In genomic region chr15:45544266-45545023, GRCh38 we compare ENCODE assay signal across 27 cellular contexts. TPM values are rescaled to one million over a fixed set of nuclear protein-coding genes. Genes with fewer than 3 reads are reported as not detected.
DNase-seq lines count a peak whose midpoint lies in the region; ATAC-seq and TF ChIP-seq lines count a peak whose summit lies in the region.
"Had no signal": no experiment of that assay in that cellular context is flagged by ENCODE, and none has a peak within 500 bp of the region (broad histone marks: within the 10 kb centered on the region; RNA-seq: fewer than 3 reads in every experiment).

No MANE protein-coding gene starts in this region.

- peaks cover 23% of the 10 kb centered on the region for H3F3A ChIP-seq in SU-DHL-6 (ENCODE audit: insufficient read depth)

- H4K20me1 ChIP-seq in SU-DHL-6 (ENCODE audit: low read depth, low read length), result no peaks in the 10 kb centered on the region
- no peaks in the 10 kb centered on the region for H4K20me1 ChIP-seq in hepatocyte (ENCODE audit: insufficient read depth, poor library complexity, severe bottlenecking)

- no peak for DNase-seq in activated gamma-delta T cell treated with Interleukin-2 at 50 U/mL for 16 hours
- DNase-seq in hepatocyte (ENCODE audit: low spot score), result no peak
- DNase-seq: activated CD4-positive, alpha-beta T cell treated with anti-CD3 and anti-CD28 coated beads, Interleukin-2, amount 50 U/mL, for 1 hour; activated CD4-positive, CD25-positive, alpha-beta regulatory T cell; activated T-cell treated with anti-CD3 and anti-CD28 coated beads, Interleukin-2, amount 50 U/mL, for 4 hours; CD4-positive, alpha-beta T cell; colonic mucosa; effector CD4-positive, alpha-beta T cell; H9; immature natural killer cell; IMR-90; left cardiac atrium; naive thymus-derived CD8-positive, alpha-beta T cell; NCI-H146; nucleus accumbens; sigmoid colon; stimulated activated CD4-positive, alpha-beta T cell treated with anti-CD3 and anti-CD28 coated beads, Interleukin-12 subunit alpha, Interleukin-12 subunit beta, amount 100 ng/mL, for 4 hours; stimulated activated CD4-positive, alpha-beta T cell treated with anti-CD3 and anti-CD28 coated beads, Interleukin-2, amount 100 ng/mL, for 48 hours; stomach had no signal

- H3K9me3 ChIP-seq in SU-DHL-6 (ENCODE audit: insufficient read depth, low read length) (no peaks in the 10 kb centered on the region), hepatocyte (ENCODE audit: low read depth) (no peaks in the 10 kb centered on the region)
- H3K9me3 ChIP-seq: colonic mucosa, sigmoid colon, stomach, vagina had no signal

- no peaks in the 10 kb centered on the region for H3K9me2 ChIP-seq in SU-DHL-6 (replicated peaks; ENCODE audit: insufficient read depth, low read length)
- no peaks in the 10 kb centered on the region for H3K9me2 ChIP-seq in hepatocyte (replicated peaks; ENCODE audit: insufficient read depth)

- peak overlapping the region; percentile 81 for H3K4me2 ChIP-seq in SU-DHL-6 (ENCODE audit: low read depth, low read length, poor library complexity, severe bottlenecking)
- H3K4me2 ChIP-seq in hepatocyte, result no peak overlapping the region

- ATAC-seq in GM18870 (IDR thresholded peaks at IDR 0.05; ENCODE audit: unreplicated experiment) (peak; percentile 47), HG02571 (IDR thresholded peaks at IDR 0.05; ENCODE audit: unreplicated experiment) (peak; percentile 65), HG03280 (IDR thresholded peaks at IDR 0.05; ENCODE audit: unreplicated experiment) (peak; percentile 65), GM21723 (IDR thresholded peaks at IDR 0.05; ENCODE audit: unreplicated experiment) (no peak), GM19455 (IDR thresholded peaks at IDR 0.05; ENCODE audit: unreplicated experiment) (no peak)
- ATAC-seq: activated T-cell treated with anti-CD3 and anti-CD28 coated beads, Interleukin-2, amount 50 U/mL, for 4 hours; left cardiac atrium; naive thymus-derived CD8-positive, alpha-beta T cell had no signal

- no peaks in the 10 kb centered on the region for H3K4me1 ChIP-seq in hepatocyte (ENCODE audit: insufficient read depth)
- H3K4me1 ChIP-seq: colonic mucosa, sigmoid colon, stomach had no signal

- H3K4me3 ChIP-seq in SU-DHL-6 (ENCODE audit: insufficient read depth, low read length, poor library complexity, severe bottlenecking) (peak overlapping the region; percentile 45), hepatocyte (no peak overlapping the region)
- H3K4me3 ChIP-seq: colonic mucosa, sigmoid colon, stomach, vagina had no signal

- H3K36me3 ChIP-seq in SU-DHL-6 (ENCODE audit: low read length) (no peaks in the 10 kb centered on the region), hepatocyte (replicated peaks; ENCODE audit: insufficient read depth, low read depth) (no peaks in the 10 kb centered on the region)
- H3K36me3 ChIP-seq: colonic mucosa, sigmoid colon, stomach, vagina had no signal

- peak overlapping the region; percentile 54 for H3K9ac ChIP-seq in SU-DHL-6 (ENCODE audit: low read length)

- H2AFZ ChIP-seq in SU-DHL-6 (ENCODE audit: low read depth, low read length, severe bottlenecking), result no peak overlapping the region
- H2AFZ ChIP-seq in hepatocyte, result no peak overlapping the region

- H3K79me2 ChIP-seq in SU-DHL-6 (ENCODE audit: insufficient read depth, low read length) (no peaks in the 10 kb centered on the region), hepatocyte (no peaks in the 10 kb centered on the region)

- TF ChIP-seq CTCF in SU-DHL-6 (IDR thresholded peaks at IDR 0.05; ENCODE audit: insufficient read depth, low read length, poor library complexity, severe bottlenecking), result no peak
- TF ChIP-seq CTCF in hepatocyte (IDR thresholded peaks at IDR 0.05; ENCODE audit: poor library complexity), result no peak

- H3K27me3 ChIP-seq in SU-DHL-6 (ENCODE audit: low read length), result no peaks in the 10 kb centered on the region
- no peaks in the 10 kb centered on the region for H3K27me3 ChIP-seq in hepatocyte
- H3K27me3 ChIP-seq: colonic mucosa, sigmoid colon, stomach, vagina had no signal

- H3K27ac ChIP-seq in SU-DHL-6 (ENCODE audit: low read depth, low read length) (peak overlapping the region; percentile 89), hepatocyte (no peak overlapping the region)
- H3K27ac ChIP-seq: colonic mucosa, RWPE1, sigmoid colon, stomach, vagina had no signal

- WGBS in hepatocyte (ENCODE audit: low lambda C conversion rate, missing lambda C conversion rate), result 92% methylated on average over 4 of the region's 4 CpGs

RNA-seq across cellular contexts. Expression of gene SLC30A4, which starts 21.9 kb away (rescaled TPM):
- total RNA-seq in hepatocyte, result 4.1 and 5.0 TPM in 2 replicates
- 2.7 and 2.9 TPM in 2 replicates for polyA plus RNA-seq in hepatocyte
- total RNA-seq: H9 had no signal

RNA-seq across cellular contexts. Expression of gene BLOC1S6, which starts 42.7 kb away (rescaled TPM):
- 49.3 and 62.3 TPM in 2 replicates for total RNA-seq in hepatocyte
- 24.7 and 26.5 TPM in 2 replicates for polyA plus RNA-seq in hepatocyte

Comparison
In these comparisons a context has a peak if more than half of its experiments do, and no peak if none do; other contexts are left out.
1. ATAC-seq: peak in GM18870 (single experiment), HG02571 (single experiment) and HG03280 (single experiment); none in GM21723 (single experiment) and GM19455 (single experiment).